ENCODE assay signal across 3 cellular contexts in the genomic region with DNA sequence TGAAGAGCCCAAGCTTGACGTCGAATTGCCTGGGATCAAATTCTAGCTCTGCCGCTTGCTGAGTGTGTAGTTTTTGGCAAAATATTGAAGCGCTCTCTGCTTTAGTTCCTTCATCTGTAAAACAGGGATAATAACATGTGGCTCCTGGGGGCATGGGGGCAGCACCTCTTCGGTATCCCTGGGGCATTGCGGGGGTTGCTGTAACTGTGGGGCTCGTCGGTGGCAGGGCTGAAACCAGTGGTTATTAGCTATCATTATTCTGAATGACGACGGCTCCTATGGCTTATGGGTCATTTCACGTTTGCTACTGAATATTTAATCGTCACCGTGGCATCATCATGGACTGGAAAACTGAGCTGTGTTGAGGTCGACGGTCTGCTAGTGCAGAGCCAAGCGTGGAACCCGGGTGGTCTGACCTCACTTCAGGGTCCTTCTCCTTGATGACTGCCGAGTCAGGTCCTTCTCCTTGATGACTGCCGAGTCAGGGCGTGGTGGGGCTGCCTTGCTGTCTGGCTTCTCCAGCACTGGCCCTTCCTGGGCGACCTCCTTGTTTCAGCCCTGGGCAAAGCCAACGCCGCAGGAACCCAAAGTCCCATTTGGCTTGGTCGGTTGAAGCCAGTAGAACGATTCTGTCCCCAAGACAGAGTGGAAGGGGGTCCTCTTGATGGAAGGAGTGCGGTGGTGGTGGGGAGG.
TF ChIP-seq lines count a peak whose summit lies in the region.

No MANE protein-coding gene starts in this region.

TF ChIP-seq in SK-N-SH, 30 proteins besides CTCF, POLR2A, EP300 and RAD21 (continues in another document):
- TF ChIP-seq CHD2 (IDR thresholded peaks at IDR 0.05; ENCODE audit: low read length, partially characterized antibody) = no peak
- TF ChIP-seq POLR2AphosphoS5 (IDR thresholded peaks at IDR 0.05; ENCODE audit: low read depth, low read length) = no peak
- TF ChIP-seq RFX5 (IDR thresholded peaks at IDR 0.05; ENCODE audit: low read length) = no peak
- TF ChIP-seq SMC3 (IDR thresholded peaks at IDR 0.05; ENCODE audit: low read depth, low read length) = no peak
- TF ChIP-seq, protein P1, sequence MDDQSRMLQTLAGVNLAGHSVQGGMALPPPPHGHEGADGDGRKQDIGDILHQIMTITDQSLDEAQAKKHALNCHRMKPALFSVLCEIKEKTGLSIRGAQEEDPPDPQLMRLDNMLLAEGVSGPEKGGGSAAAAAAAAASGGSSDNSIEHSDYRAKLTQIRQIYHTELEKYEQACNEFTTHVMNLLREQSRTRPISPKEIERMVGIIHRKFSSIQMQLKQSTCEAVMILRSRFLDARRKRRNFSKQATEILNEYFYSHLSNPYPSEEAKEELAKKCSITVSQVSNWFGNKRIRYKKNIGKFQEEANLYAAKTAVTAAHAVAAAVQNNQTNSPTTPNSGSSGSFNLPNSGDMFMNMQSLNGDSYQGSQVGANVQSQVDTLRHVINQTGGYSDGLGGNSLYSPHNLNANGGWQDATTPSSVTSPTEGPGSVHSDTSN (IDR thresholded peaks at IDR 0.05) = no peak
- TF ChIP-seq ELF1 (IDR thresholded peaks at IDR 0.05) = no peak
- no peak for TF ChIP-seq TEAD4 (IDR thresholded peaks at IDR 0.05; ENCODE audit: borderline replicate concordance, insufficient read depth)
- TF ChIP-seq, protein P2, sequence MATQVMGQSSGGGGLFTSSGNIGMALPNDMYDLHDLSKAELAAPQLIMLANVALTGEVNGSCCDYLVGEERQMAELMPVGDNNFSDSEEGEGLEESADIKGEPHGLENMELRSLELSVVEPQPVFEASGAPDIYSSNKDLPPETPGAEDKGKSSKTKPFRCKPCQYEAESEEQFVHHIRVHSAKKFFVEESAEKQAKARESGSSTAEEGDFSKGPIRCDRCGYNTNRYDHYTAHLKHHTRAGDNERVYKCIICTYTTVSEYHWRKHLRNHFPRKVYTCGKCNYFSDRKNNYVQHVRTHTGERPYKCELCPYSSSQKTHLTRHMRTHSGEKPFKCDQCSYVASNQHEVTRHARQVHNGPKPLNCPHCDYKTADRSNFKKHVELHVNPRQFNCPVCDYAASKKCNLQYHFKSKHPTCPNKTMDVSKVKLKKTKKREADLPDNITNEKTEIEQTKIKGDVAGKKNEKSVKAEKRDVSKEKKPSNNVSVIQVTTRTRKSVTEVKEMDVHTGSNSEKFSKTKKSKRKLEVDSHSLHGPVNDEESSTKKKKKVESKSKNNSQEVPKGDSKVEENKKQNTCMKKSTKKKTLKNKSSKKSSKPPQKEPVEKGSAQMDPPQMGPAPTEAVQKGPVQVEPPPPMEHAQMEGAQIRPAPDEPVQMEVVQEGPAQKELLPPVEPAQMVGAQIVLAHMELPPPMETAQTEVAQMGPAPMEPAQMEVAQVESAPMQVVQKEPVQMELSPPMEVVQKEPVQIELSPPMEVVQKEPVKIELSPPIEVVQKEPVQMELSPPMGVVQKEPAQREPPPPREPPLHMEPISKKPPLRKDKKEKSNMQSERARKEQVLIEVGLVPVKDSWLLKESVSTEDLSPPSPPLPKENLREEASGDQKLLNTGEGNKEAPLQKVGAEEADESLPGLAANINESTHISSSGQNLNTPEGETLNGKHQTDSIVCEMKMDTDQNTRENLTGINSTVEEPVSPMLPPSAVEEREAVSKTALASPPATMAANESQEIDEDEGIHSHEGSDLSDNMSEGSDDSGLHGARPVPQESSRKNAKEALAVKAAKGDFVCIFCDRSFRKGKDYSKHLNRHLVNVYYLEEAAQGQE (IDR thresholded peaks at IDR 0.05; ENCODE audit: low read depth, low read length) = no peak
- TF ChIP-seq MEF2A (IDR thresholded peaks at IDR 0.05; ENCODE audit: borderline replicate concordance, low read depth) = no peak
- TF ChIP-seq USF1 (IDR thresholded peaks at IDR 0.05; ENCODE audit: borderline replicate concordance, low read depth) = no peak
- TF ChIP-seq YY1 (IDR thresholded peaks at IDR 0.05; ENCODE audit: low read depth) = no peak
- TF ChIP-seq, protein P3, sequence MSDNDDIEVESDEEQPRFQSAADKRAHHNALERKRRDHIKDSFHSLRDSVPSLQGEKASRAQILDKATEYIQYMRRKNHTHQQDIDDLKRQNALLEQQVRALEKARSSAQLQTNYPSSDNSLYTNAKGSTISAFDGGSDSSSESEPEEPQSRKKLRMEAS (IDR thresholded peaks at IDR 0.05; ENCODE audit: low read depth) = no peak

TF ChIP-seq in SK-N-SH treated with all-trans-retinoic acid at 6 μM for 48 hours, 23 proteins besides CTCF, POLR2A, EP300 and RAD21 (continued from another document and continues in another):
- no peak for TF ChIP-seq SNAI2 (CRISPR knock-in tag; IDR thresholded peaks at IDR 0.05)
- TF ChIP-seq PPARA (CRISPR knock-in tag; IDR thresholded peaks at IDR 0.05; ENCODE audit: borderline replicate concordance) = no peak
- no peak for TF ChIP-seq RARB (CRISPR knock-in tag; IDR thresholded peaks at IDR 0.05)
- TF ChIP-seq, protein P4, sequence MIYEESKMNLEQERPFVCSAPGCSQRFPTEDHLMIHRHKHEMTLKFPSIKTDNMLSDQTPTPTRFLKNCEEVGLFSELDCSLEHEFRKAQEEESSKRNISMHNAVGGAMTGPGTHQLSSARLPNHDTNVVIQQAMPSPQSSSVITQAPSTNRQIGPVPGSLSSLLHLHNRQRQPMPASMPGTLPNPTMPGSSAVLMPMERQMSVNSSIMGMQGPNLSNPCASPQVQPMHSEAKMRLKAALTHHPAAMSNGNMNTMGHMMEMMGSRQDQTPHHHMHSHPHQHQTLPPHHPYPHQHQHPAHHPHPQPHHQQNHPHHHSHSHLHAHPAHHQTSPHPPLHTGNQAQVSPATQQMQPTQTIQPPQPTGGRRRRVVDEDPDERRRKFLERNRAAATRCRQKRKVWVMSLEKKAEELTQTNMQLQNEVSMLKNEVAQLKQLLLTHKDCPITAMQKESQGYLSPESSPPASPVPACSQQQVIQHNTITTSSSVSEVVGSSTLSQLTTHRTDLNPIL (CRISPR knock-in tag; IDR thresholded peaks at IDR 0.05; ENCODE audit: low read depth) = no peak
- no peak for TF ChIP-seq CSDC2 (CRISPR knock-in tag; IDR thresholded peaks at IDR 0.05)
- TF ChIP-seq OSR1 (CRISPR knock-in tag; IDR thresholded peaks at IDR 0.05) = no peak
- TF ChIP-seq TOX (CRISPR knock-in tag; IDR thresholded peaks at IDR 0.05; ENCODE audit: borderline replicate concordance) = no peak
- TF ChIP-seq GLIS3 (CRISPR knock-in tag; IDR thresholded peaks at IDR 0.05) = no peak
- TF ChIP-seq ARNTL (CRISPR knock-in tag; IDR thresholded peaks at IDR 0.05; ENCODE audit: borderline replicate concordance, low read depth) = no peak
- TF ChIP-seq POU6F1 (CRISPR knock-in tag; IDR thresholded peaks at IDR 0.05; ENCODE audit: borderline replicate concordance, low read depth) = no peak
- no peak for TF ChIP-seq ZFP3 (CRISPR knock-in tag; IDR thresholded peaks at IDR 0.05)
- TF ChIP-seq TCF4 (CRISPR knock-in tag; IDR thresholded peaks at IDR 0.05; ENCODE audit: borderline replicate concordance) = no peak
- TF ChIP-seq, protein P5, sequence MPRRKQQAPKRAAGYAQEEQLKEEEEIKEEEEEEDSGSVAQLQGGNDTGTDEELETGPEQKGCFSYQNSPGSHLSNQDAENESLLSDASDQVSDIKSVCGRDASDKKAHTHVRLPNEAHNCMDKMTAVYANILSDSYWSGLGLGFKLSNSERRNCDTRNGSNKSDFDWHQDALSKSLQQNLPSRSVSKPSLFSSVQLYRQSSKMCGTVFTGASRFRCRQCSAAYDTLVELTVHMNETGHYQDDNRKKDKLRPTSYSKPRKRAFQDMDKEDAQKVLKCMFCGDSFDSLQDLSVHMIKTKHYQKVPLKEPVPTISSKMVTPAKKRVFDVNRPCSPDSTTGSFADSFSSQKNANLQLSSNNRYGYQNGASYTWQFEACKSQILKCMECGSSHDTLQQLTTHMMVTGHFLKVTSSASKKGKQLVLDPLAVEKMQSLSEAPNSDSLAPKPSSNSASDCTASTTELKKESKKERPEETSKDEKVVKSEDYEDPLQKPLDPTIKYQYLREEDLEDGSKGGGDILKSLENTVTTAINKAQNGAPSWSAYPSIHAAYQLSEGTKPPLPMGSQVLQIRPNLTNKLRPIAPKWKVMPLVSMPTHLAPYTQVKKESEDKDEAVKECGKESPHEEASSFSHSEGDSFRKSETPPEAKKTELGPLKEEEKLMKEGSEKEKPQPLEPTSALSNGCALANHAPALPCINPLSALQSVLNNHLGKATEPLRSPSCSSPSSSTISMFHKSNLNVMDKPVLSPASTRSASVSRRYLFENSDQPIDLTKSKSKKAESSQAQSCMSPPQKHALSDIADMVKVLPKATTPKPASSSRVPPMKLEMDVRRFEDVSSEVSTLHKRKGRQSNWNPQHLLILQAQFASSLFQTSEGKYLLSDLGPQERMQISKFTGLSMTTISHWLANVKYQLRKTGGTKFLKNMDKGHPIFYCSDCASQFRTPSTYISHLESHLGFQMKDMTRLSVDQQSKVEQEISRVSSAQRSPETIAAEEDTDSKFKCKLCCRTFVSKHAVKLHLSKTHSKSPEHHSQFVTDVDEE (CRISPR knock-in tag; IDR thresholded peaks at IDR 0.05) = no peak

TF ChIP-seq in HEK293T, 16 proteins besides CTCF, POLR2A, EP300 and RAD21 (continued from another document):
- TF ChIP-seq TARDBP (IDR thresholded peaks at IDR 0.05) (no peak), CTBP1 (IDR thresholded peaks at IDR 0.05; ENCODE audit: borderline replicate concordance) (no peak), HDGF (IDR thresholded peaks at IDR 0.05; ENCODE audit: borderline replicate concordance) (no peak), SUZ12 (IDR thresholded peaks at IDR 0.05) (no peak), FOXA1 (IDR thresholded peaks at IDR 0.05) (no peak), L3MBTL2 (conservative IDR thresholded peaks at IDR 0.05) (no peak)
